Comparison of ENCODE assay signal across 28 cellular contexts in genomic region chr12:68727776-68728175, GRCh38.
"Had no signal": no experiment of that assay in that cellular context is flagged by ENCODE, and none has a peak within 500 bp of the region (broad histone marks: within the 10 kb centered on the region; RNA-seq: fewer than 3 reads in every experiment).

No MANE protein-coding gene starts in this region.

- DNase-seq: stimulated activated CD4-positive, alpha-beta T cell treated with anti-CD3 and anti-CD28 coated beads, Interleukin-2, amount 100 ng/mL, for 48 hours; stimulated activated CD4-positive, alpha-beta T cell treated with anti-CD3 and anti-CD28 coated beads, Interleukin-4, amount 100 ng/mL, for 1 hour; stimulated activated CD4-positive, alpha-beta T cell treated with anti-CD3 and anti-CD28 coated beads, Interleukin-4, amount 100 ng/mL, for 24 hours; stimulated activated CD4-positive, alpha-beta T cell treated with anti-CD3 and anti-CD28 coated beads, Interleukin-4, amount 100 ng/mL, for 4 hours; stimulated activated CD8-positive, alpha-beta memory T cell treated with anti-CD3 and anti-CD28 coated beads, Interleukin-4, amount 100 ng/mL, for 48 hours; stimulated activated naive B cell treated with anti-CD40 and anti-IgM and Interleukin-4, amounts not matched to agents 10 μg/mL and 1 μg/mL and 100 μg/mL, for 72 hours; stimulated activated naive CD4-positive, alpha-beta T cell; stimulated activated naive CD4-positive, alpha-beta T cell treated with Interleukin-2 at 50 U/mL for 16 hours; stimulated activated naive CD8-positive, alpha-beta T cell treated with anti-CD3 and anti-CD28 coated beads, Interleukin-15, amount 100 ng/mL, for 72 hours; stimulated activated naive CD8-positive, alpha-beta T cell treated with anti-CD3 and anti-CD28 coated beads, Interleukin-15, Interleukin-2, amounts not matched to agents 100 U/mL and 50 U/mL, for 24 hours; stomach; substantia nigra; testis; thyroid gland; tibial artery; transverse colon; trophoblast cell; upper lobe of left lung; upper lobe of right lung; uterus had no signal

- H3K27me3 ChIP-seq: stomach, suprapubic skin, testis, thyroid gland, tibial artery, tibial nerve, transverse colon, upper lobe of left lung, upper lobe of right lung, uterus, vagina had no signal

- H3K27me3 Mint-ChIP-seq: stimulated activated memory B cell treated with anti-CD40 and anti-IgM and Interleukin-4, amounts not matched to agents 10 μg/mL and 1 μg/mL and 100 μg/mL, for 72 hours; stimulated activated naive B cell treated with anti-CD40 and anti-IgM and Interleukin-4, amounts not matched to agents 10 μg/mL and 1 μg/mL and 100 μg/mL, for 72 hours; stimulated activated naive CD8-positive, alpha-beta T cell treated with anti-CD3 and anti-CD28 coated beads, Interleukin-15, amount 100 ng/mL, for 72 hours; stimulated activated naive CD8-positive, alpha-beta T cell treated with anti-CD3 and anti-CD28 coated beads, Interleukin-15, Interleukin-2, amounts not matched to agents 100 ng/mL and 50 ng/mL, for 24 hours; type B pancreatic cell had no signal

- H3K36me3 ChIP-seq: uterus had no signal

- H3K9me3 ChIP-seq: stomach, suprapubic skin, testis, thoracic aorta, thyroid gland, tibial artery, tibial nerve, transverse colon, upper lobe of left lung, upper lobe of right lung, uterus, vagina had no signal

- H3K4me3 Mint-ChIP-seq: stimulated activated effector memory CD8-positive, alpha-beta T cell treated with anti-CD3 and anti-CD28 coated beads, Interleukin-12 subunit alpha, Interleukin-12 subunit beta, amount 100 ng/mL, for 72 hours; stimulated activated memory B cell treated with anti-CD40 and anti-IgM and Interleukin-4, amounts not matched to agents 10 μg/mL and 1 μg/mL and 100 μg/mL, for 72 hours; stimulated activated naive B cell treated with anti-CD40 and anti-IgM and Interleukin-4, amounts not matched to agents 10 μg/mL and 1 μg/mL and 100 μg/mL, for 72 hours; stimulated activated naive CD8-positive, alpha-beta T cell treated with anti-CD3 and anti-CD28 coated beads, Interleukin-15, amount 100 ng/mL, for 72 hours; stimulated activated naive CD8-positive, alpha-beta T cell treated with anti-CD3 and anti-CD28 coated beads, Interleukin-15, Interleukin-2, amounts not matched to agents 100 ng/mL and 50 ng/mL, for 24 hours; type B pancreatic cell had no signal

- H3K4me3 ChIP-seq: stomach, suprapubic skin, testis, thoracic aorta, thyroid gland, tibial artery, tibial nerve, transverse colon, upper lobe of left lung, upper lobe of right lung, uterus, vagina had no signal

- H3K9me3 Mint-ChIP-seq: stimulated activated effector memory CD8-positive, alpha-beta T cell treated with anti-CD3 and anti-CD28 coated beads, Interleukin-12 subunit alpha, Interleukin-12 subunit beta, amount 100 ng/mL, for 72 hours; stimulated activated memory B cell treated with anti-CD40 and anti-IgM and Interleukin-4, amounts not matched to agents 10 μg/mL and 1 μg/mL and 100 μg/mL, for 72 hours; stimulated activated naive B cell treated with anti-CD40 and anti-IgM and Interleukin-4, amounts not matched to agents 10 μg/mL and 1 μg/mL and 100 μg/mL, for 72 hours; stimulated activated naive CD8-positive, alpha-beta T cell treated with anti-CD3 and anti-CD28 coated beads, Interleukin-15, amount 100 ng/mL, for 72 hours; stimulated activated naive CD8-positive, alpha-beta T cell treated with anti-CD3 and anti-CD28 coated beads, Interleukin-15, Interleukin-2, amounts not matched to agents 100 ng/mL and 50 ng/mL, for 24 hours; type B pancreatic cell had no signal

- H3K27ac Mint-ChIP-seq: stimulated activated effector memory CD8-positive, alpha-beta T cell treated with anti-CD3 and anti-CD28 coated beads, Interleukin-12 subunit alpha, Interleukin-12 subunit beta, amount 100 ng/mL, for 72 hours; stimulated activated memory B cell treated with anti-CD40 and anti-IgM and Interleukin-4, amounts not matched to agents 10 μg/mL and 1 μg/mL and 100 μg/mL, for 72 hours; stimulated activated naive B cell treated with anti-CD40 and anti-IgM and Interleukin-4, amounts not matched to agents 10 μg/mL and 1 μg/mL and 100 μg/mL, for 72 hours; stimulated activated naive CD8-positive, alpha-beta T cell treated with anti-CD3 and anti-CD28 coated beads, Interleukin-15, Interleukin-2, amounts not matched to agents 100 ng/mL and 50 ng/mL, for 24 hours; type B pancreatic cell had no signal

- H3K4me1 ChIP-seq: stomach, suprapubic skin, testis, thyroid gland, tibial artery, tibial nerve, transverse colon, upper lobe of left lung, upper lobe of right lung, uterus, vagina had no signal

- H3K4me1 Mint-ChIP-seq: stimulated activated effector memory CD8-positive, alpha-beta T cell treated with anti-CD3 and anti-CD28 coated beads, Interleukin-12 subunit alpha, Interleukin-12 subunit beta, amount 100 ng/mL, for 72 hours; stimulated activated memory B cell treated with anti-CD40 and anti-IgM and Interleukin-4, amounts not matched to agents 10 μg/mL and 1 μg/mL and 100 μg/mL, for 72 hours; stimulated activated naive B cell treated with anti-CD40 and anti-IgM and Interleukin-4, amounts not matched to agents 10 μg/mL and 1 μg/mL and 100 μg/mL, for 72 hours; stimulated activated naive CD8-positive, alpha-beta T cell treated with anti-CD3 and anti-CD28 coated beads, Interleukin-15, amount 100 ng/mL, for 72 hours had no signal
